Comparison of ENCODE assay signal across 10 cellular contexts in the genomic region with DNA sequence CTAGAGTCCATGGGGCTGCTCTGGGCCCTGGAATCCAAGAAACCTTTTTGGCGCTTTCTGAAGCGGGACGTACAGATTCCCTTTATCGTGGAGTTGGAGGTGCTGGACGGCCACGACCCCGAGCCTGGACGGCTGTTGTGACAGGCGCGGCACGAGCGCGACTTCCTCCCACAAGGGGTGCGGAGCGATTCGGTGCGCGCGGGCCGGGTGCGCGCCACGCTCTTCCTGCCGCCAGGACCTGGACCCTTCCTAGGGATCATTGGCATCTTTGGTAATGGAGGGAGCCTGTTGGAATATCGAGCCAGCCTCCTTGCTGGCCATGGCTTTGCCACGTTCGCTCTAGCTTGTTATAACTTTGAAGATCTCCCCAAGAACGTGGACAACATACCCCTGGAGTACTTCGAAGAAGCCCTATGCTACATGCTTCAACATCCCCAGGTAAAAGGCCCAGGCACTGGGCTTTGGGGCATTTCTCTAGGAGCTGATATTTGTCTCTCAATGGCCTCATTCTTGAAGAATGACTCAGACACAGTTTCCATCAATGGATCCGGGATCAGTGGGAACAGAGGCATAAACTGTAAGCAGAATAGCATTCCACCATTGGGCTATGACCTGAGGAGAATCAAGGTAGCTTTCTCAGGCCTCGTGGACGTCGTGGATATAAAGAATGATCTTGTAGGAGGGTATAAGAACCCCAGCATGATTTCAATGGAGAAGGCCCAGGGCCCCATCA. TPM values are rescaled to one million over a fixed set of nuclear protein-coding genes. Genes with fewer than 3 reads are reported as not detected.
A peak's percentile ranks its signal among the peaks of the same experiment; 100 is the strongest.
DNase-seq lines count a peak whose midpoint lies in the region; ATAC-seq and TF ChIP-seq lines count a peak whose summit lies in the region.
"Had no signal": no experiment of that assay in that cellular context is flagged by ENCODE, and none has a peak within 500 bp of the region (broad histone marks: within the 10 kb centered on the region; RNA-seq: fewer than 3 reads in every experiment).

No MANE protein-coding gene starts in this region.

- TF ChIP-seq EP300 in suprapubic skin (IDR thresholded peaks at IDR 0.05), result no peak

- POLR2A ChIA-PET in activated CD4-positive, alpha-beta T cell treated with anti-CD3 and anti-CD28 coated beads for 36 hours (lab: Charles Lee), result no interaction called here

- no peaks in the 10 kb centered on the region for H3K27me3 ChIP-seq in brain microvascular endothelial cell (replicated peaks)
- H3K27me3 ChIP-seq in suprapubic skin, result peaks cover 16% of the 10 kb centered on the region

- TF ChIP-seq CTCF in brain microvascular endothelial cell (IDR thresholded peaks at IDR 0.05; ENCODE audit: low read depth, low read length, missing control alignments), result no peak
- no peak for TF ChIP-seq CTCF in suprapubic skin (IDR thresholded peaks at IDR 0.05)

- DNase-seq in activated CD4-positive, alpha-beta T cell treated with anti-CD3 and anti-CD28 coated beads for 36 hours, result no peak
- no peak for DNase-seq in activated CD4-positive, alpha-beta T cell treated with anti-CD3 and anti-CD28 coated beads for 4 hours
- DNase-seq in brain microvascular endothelial cell (no peak), kidney tubule cell (ENCODE audit: low spot score) (peak; percentile 14), suprapubic skin (ENCODE audit: low spot score in 2 of 2) (no peak), SK-N-DZ (ENCODE audit: low spot score) (no peak), cortex of kidney (lab: John Stamatoyannopoulos, UW) (no peak)

- no peaks in the 10 kb centered on the region for H3K9me3 ChIP-seq in suprapubic skin

- H3K4me3 ChIP-seq in brain microvascular endothelial cell (ENCODE audit: low read depth, low read length) (peak overlapping the region; percentile 48), suprapubic skin (peak overlapping the region; percentile 42)

- no peak for TF ChIP-seq POLR2A in suprapubic skin (IDR thresholded peaks at IDR 0.05)

- in situ Hi-C loops in brain microvascular endothelial cell (cut with HindIII; ENCODE audit: low pct_ligation_motif_present, low sequenced_read_pairs), result no loop called here

- H3K4me3 Mint-ChIP-seq in activated CD4-positive, alpha-beta T cell treated with anti-CD3 and anti-CD28 coated beads for 36 hours, result peak overlapping the region; percentile 43
- H3K4me3 Mint-ChIP-seq: mesothelial cell of epicardium had no signal

- H3K36me3 Mint-ChIP-seq in activated CD4-positive, alpha-beta T cell treated with anti-CD3 and anti-CD28 coated beads for 36 hours (ENCODE audit: low read depth), result peaks cover 28% of the 10 kb centered on the region

- 37% methylated on average over 18 of the region's 33 CpGs for WGBS in suprapubic skin

- H3K4me1 ChIP-seq in suprapubic skin, result peaks cover 13% of the 10 kb centered on the region

- H3K27ac ChIP-seq in brain microvascular endothelial cell (no peak overlapping the region), suprapubic skin (no peak overlapping the region)

- H3K4me1 Mint-ChIP-seq in activated CD4-positive, alpha-beta T cell treated with anti-CD3 and anti-CD28 coated beads for 36 hours, result peaks cover 12% of the 10 kb centered on the region

- peaks cover 24% of the 10 kb centered on the region for H3K27me3 Mint-ChIP-seq in activated CD4-positive, alpha-beta T cell treated with anti-CD3 and anti-CD28 coated beads for 36 hours

- ATAC-seq in activated CD4-positive, alpha-beta T cell treated with anti-CD3 and anti-CD28 coated beads for 36 hours, result no peak
- no peak for ATAC-seq in GM21786 (IDR thresholded peaks at IDR 0.05; ENCODE audit: unreplicated experiment)
- ATAC-seq: stimulated activated effector memory CD8-positive, alpha-beta T cell treated with anti-CD3 and anti-CD28 coated beads, Interleukin-12 subunit alpha, Interleukin-12 subunit beta, amount 100 ng/mL, for 72 hours had no signal

- CTCF ChIA-PET in activated CD4-positive, alpha-beta T cell treated with anti-CD3 and anti-CD28 coated beads for 36 hours (lab: Charles Lee), result interaction anchor here (0.7 to 1.5 kb wide), 2 partner anchors 10 to 283 kb away, joined by 3 to 4 read pairs; no protein-coding TSS in a partner anchor

- H3K36me3 ChIP-seq in brain microvascular endothelial cell (replicated peaks) (no peaks in the 10 kb centered on the region), suprapubic skin (no peaks in the 10 kb centered on the region)

- intact Hi-C loops in activated CD4-positive, alpha-beta T cell treated with anti-CD3 and anti-CD28 coated beads for 36 hours (cut with DNase I, micrococcal nuclease), result no loop called here

- no peak overlapping the region for H3K27ac Mint-ChIP-seq in activated CD4-positive, alpha-beta T cell treated with anti-CD3 and anti-CD28 coated beads for 36 hours
- H3K27ac Mint-ChIP-seq: mesothelial cell of epicardium; stimulated activated effector memory CD8-positive, alpha-beta T cell treated with anti-CD3 and anti-CD28 coated beads, Interleukin-12 subunit alpha, Interleukin-12 subunit beta, amount 100 ng/mL, for 72 hours had no signal

- H3K9me3 Mint-ChIP-seq in activated CD4-positive, alpha-beta T cell treated with anti-CD3 and anti-CD28 coated beads for 36 hours (ENCODE audit: low read depth), result peaks cover 26% of the 10 kb centered on the region

RNA-seq across cellular contexts. Expression of a gene that starts 3.5 kb away (rescaled TPM):
- total RNA-seq in activated CD4-positive, alpha-beta T cell treated with anti-CD3 and anti-CD28 coated beads for 36 hours, result 1 to 10 TPM; 8.4 to 8.8 TPM
- 1 to 10 TPM in 3 of 4 donors, under 1 TPM in 1; 0.47 to 4.0 (median 1.7) TPM for total RNA-seq in suprapubic skin
- polyA plus RNA-seq in SK-N-DZ (2014; cell fraction: cytosol; rRNA removed), result 6.4 and 7.5 TPM in 2 replicates
- polyA plus RNA-seq in SK-N-DZ (2014; cell fraction: nucleus; rRNA removed), result 7.0 and 10.3 TPM in 2 replicates

RNA-seq across cellular contexts. Expression of a gene that starts 42.9 kb away (rescaled TPM):
- total RNA-seq in activated CD4-positive, alpha-beta T cell treated with anti-CD3 and anti-CD28 coated beads for 36 hours, result 1 to 10 TPM; 1.4 to 1.8 TPM
- total RNA-seq in suprapubic skin, result 10 to 100 TPM in 1 of 4 donors, 1 to 10 TPM in 3; 1.5 to 10.5 (median 3.6) TPM
- polyA plus RNA-seq in SK-N-DZ (2014; cell fraction: cytosol; rRNA removed), result 4.2 and 5.4 TPM in 2 replicates
- 2.8 and 6.2 TPM in 2 replicates for polyA plus RNA-seq in SK-N-DZ (2014; cell fraction: nucleus; rRNA removed)
